ENCODE assay signal across 1 cellular context in genomic region chr22:36862251-36863242, GRCh38.
TF ChIP-seq lines count a peak whose summit lies in the region.

No MANE protein-coding gene starts in this region.

TF ChIP-seq in GM12878, 131 proteins besides CTCF, POLR2A, EP300 and RAD21 (continued from another document and continues in another):
- TF ChIP-seq ATF3 (IDR thresholded peaks at IDR 0.05; ENCODE audit: borderline replicate concordance, extremely low read depth, low read depth, low read length) (no peak), BACH1 (IDR thresholded peaks at IDR 0.05; ENCODE audit: borderline replicate concordance) (no peak), ETV6 (conservative IDR thresholded peaks at IDR 0.05 in 1 of 2, IDR thresholded peaks at IDR 0.05 in 1 of 2; ENCODE audit: borderline replicate concordance in 1 of 2, low read depth in 1 of 2) (peak in 1 of 2 experiments; percentile 83; a peak in 2 of 4 replicates), KDM1A (IDR thresholded peaks at IDR 0.05; ENCODE audit: borderline replicate concordance) (no peak), E2F4 (IDR thresholded peaks at IDR 0.05; ENCODE audit: low read depth, low read length) (no peak), SIN3A (IDR thresholded peaks at IDR 0.05; ENCODE audit: low read depth, low read length) (no peak), IKZF1 (conservative IDR thresholded peaks at IDR 0.05) (peak; percentile 93), NFYA (IDR thresholded peaks at IDR 0.05; ENCODE audit: borderline replicate concordance, low read depth, low read length) (no peak), RELA (IDR thresholded peaks at IDR 0.05; ENCODE audit: borderline replicate concordance, partially characterized antibody) (peak; percentile 39), PKNOX1 (IDR thresholded peaks at IDR 0.05) (peak; percentile 65), CUX1 (IDR thresholded peaks at IDR 0.05; ENCODE audit: insufficient replicate concordance, low read depth, low read length) (no peak), TCF7 (IDR thresholded peaks at IDR 0.05; ENCODE audit: borderline replicate concordance) (no peak), ZNF592 (IDR thresholded peaks at IDR 0.05) (peak; percentile 14; the same call in 1 of the 2 replicates), FOXK2 (IDR thresholded peaks at IDR 0.05) (no peak), BCLAF1 (IDR thresholded peaks at IDR 0.05) (no peak), WRNIP1 (IDR thresholded peaks at IDR 0.05; ENCODE audit: borderline replicate concordance, low read depth, low read length) (no peak), ESRRA (IDR thresholded peaks at IDR 0.05; ENCODE audit: low read length) (0 out of 2 replicates have a peak, but pooled peaks have one; percentile 42), GATAD2B (conservative IDR thresholded peaks at IDR 0.05; ENCODE audit: low read depth) (peak; percentile 94; the same call in 1 of the 2 replicates), HDGF (IDR thresholded peaks at IDR 0.05) (peak; percentile 83; the same call in 1 of the 2 replicates), DPF2 (IDR thresholded peaks at IDR 0.05) (peak; percentile 99), NR2C2 (IDR thresholded peaks at IDR 0.05; ENCODE audit: borderline replicate concordance, control insufficient read depth, insufficient read length, low read depth) (no peak), NRF1 (conservative IDR thresholded peaks at IDR 0.05; ENCODE audit: low read depth, low read length) (no peak), RB1 (IDR thresholded peaks at IDR 0.05; ENCODE audit: borderline replicate concordance) (no peak), TBL1XR1 (IDR thresholded peaks at IDR 0.05; ENCODE audit: low read depth, low read length) (no peak; the same call in 1 of the 2 replicates), MTA2 (IDR thresholded peaks at IDR 0.05; ENCODE audit: low read depth) (peak; percentile 65), SMAD1 (IDR thresholded peaks at IDR 0.05; ENCODE audit: low read depth, partially characterized antibody) (no peak), SMC3 (IDR thresholded peaks at IDR 0.05; ENCODE audit: borderline replicate concordance, low read length) (no peak), PRDM15 (CRISPR knock-in tag; IDR thresholded peaks at IDR 0.05) (no peak), KLF5 (IDR thresholded peaks at IDR 0.05; ENCODE audit: partially characterized antibody) (no peak), MTA3 (IDR thresholded peaks at IDR 0.05; ENCODE audit: borderline replicate concordance, low read length) (no peak), MAX (IDR thresholded peaks at IDR 0.05; ENCODE audit: low read depth, low read length) (peak; percentile 58), SUPT20H (IDR thresholded peaks at IDR 0.05; ENCODE audit: borderline replicate concordance, control insufficient read depth, low read depth, low read length) (no peak), NFXL1 (IDR thresholded peaks at IDR 0.05; ENCODE audit: borderline replicate concordance) (no peak), GABPA (IDR thresholded peaks at IDR 0.05; ENCODE audit: low read depth) (peak; percentile 65; the same call in 1 of the 2 replicates), BHLHE40 (IDR thresholded peaks at IDR 0.05; ENCODE audit: borderline replicate concordance in 1 of 2, low read depth in 2 of 2, low read length in 1 of 2) (peak; percentile 47 to 65; a peak in 3 of 4 replicates), USF1 (IDR thresholded peaks at IDR 0.05; ENCODE audit: borderline replicate concordance, extremely low read length, insufficient read depth, low read depth, low read length) (peak; percentile 36)
